ENCODE assay signal across 11 cellular contexts in genomic region chr7:43362652-43363428, GRCh38.
A peak's percentile ranks its signal among the peaks of the same experiment; 100 is the strongest.
DNase-seq lines count a peak whose midpoint lies in the region; ATAC-seq, FAIRE-seq and TF ChIP-seq lines count a peak whose summit lies in the region.
"Had no signal": no experiment of that assay in that cellular context is flagged by ENCODE, and none has a peak within 500 bp of the region (broad histone marks: within the 10 kb centered on the region; RNA-seq: fewer than 3 reads in every experiment).

No MANE protein-coding gene starts in this region.

- CTCF ChIA-PET in OCI-LY7 (lab: Charles Lee; ENCODE audit: unreplicated experiment) = no interaction called here

- H2AFZ ChIP-seq in OCI-LY7 (ENCODE audit: low read length) = no peak overlapping the region

- no TSS peak for BruUV-seq in OCI-LY7 (replicated peaks; lab: Mats Ljungman, UMichigan)

- ATAC-seq in Right ventricle myocardium superior (ENCODE audit: poor library complexity) = peak; percentile 45
- no peak for ATAC-seq in GM19452 (IDR thresholded peaks at IDR 0.05; ENCODE audit: unreplicated experiment)
- ATAC-seq in GM19455 (IDR thresholded peaks at IDR 0.05; ENCODE audit: unreplicated experiment) = no peak

- TF ChIP-seq CTCF in right atrium auricular region (IDR thresholded peaks at IDR 0.05) (no peak), OCI-LY7 (conservative IDR thresholded peaks at IDR 0.05; ENCODE audit: low read length) (no peak), fibroblast of villous mesenchyme (IDR thresholded peaks at IDR 0.05; ENCODE audit: insufficient read depth, low read depth, low read length) (no peak), prostate gland (IDR thresholded peaks at IDR 0.05) (no peak)

- H3K4me1 ChIP-seq in right atrium auricular region = no peaks in the 10 kb centered on the region
- H3K4me1 ChIP-seq in OCI-LY7 (ENCODE audit: insufficient read depth, low read length, poor library complexity, severe bottlenecking) = no peaks in the 10 kb centered on the region
- no peaks in the 10 kb centered on the region for H3K4me1 ChIP-seq in small intestine (ENCODE audit: control insufficient read depth in 2 of 2, insufficient read depth in 1 of 2, low read depth in 1 of 2, low read length in 1 of 2)
- no peaks in the 10 kb centered on the region for H3K4me1 ChIP-seq in prostate gland (replicated peaks)

- H3K4me2 ChIP-seq in OCI-LY7 (ENCODE audit: low read length) = no peak overlapping the region

- WGBS in small intestine, 3 donors = 42 to 44% (median 43%) methylated on average over 3 of the region's 3 CpGs
- 57% methylated on average over 3 of the region's 3 CpGs for WGBS in prostate gland

- no peak for FAIRE-seq in small intestine (lab: Jason Lieb, UNC)
- FAIRE-seq: frontal cortex had no signal

- H3K4me3 ChIP-seq in right atrium auricular region (no peak overlapping the region), OCI-LY7 (ENCODE audit: low read depth, low read length, poor library complexity, severe bottlenecking) (no peak overlapping the region), fibroblast of villous mesenchyme (ENCODE audit: low read depth, low read length) (no peak overlapping the region), small intestine (ENCODE audit: low read depth in 1 of 2, low read length in 2 of 2) (no peak overlapping the region), prostate gland (no peak overlapping the region)

- H3K9me3 ChIP-seq in right atrium auricular region = no peaks in the 10 kb centered on the region
- no peaks in the 10 kb centered on the region for H3K9me3 ChIP-seq in OCI-LY7 (ENCODE audit: low read length)
- H3K9me3 ChIP-seq in small intestine (ENCODE audit: control insufficient read depth, low read depth) = no peaks in the 10 kb centered on the region
- H3K9me3 ChIP-seq in prostate gland = no peaks in the 10 kb centered on the region

- no peak for TF ChIP-seq POLR2A in prostate gland (IDR thresholded peaks at IDR 0.05)

- no peaks in the 10 kb centered on the region for H3K27me3 ChIP-seq in right atrium auricular region
- H3K27me3 ChIP-seq in small intestine (ENCODE audit: control insufficient read depth in 2 of 2, insufficient read depth in 2 of 2, low read length in 2 of 2) = no peaks in the 10 kb centered on the region
- H3K27me3 ChIP-seq in prostate gland (replicated peaks; ENCODE audit: insufficient read depth) = no peaks in the 10 kb centered on the region

- no peaks in the 10 kb centered on the region for H3K36me3 ChIP-seq in right atrium auricular region
- no peaks in the 10 kb centered on the region for H3K36me3 ChIP-seq in OCI-LY7 (ENCODE audit: insufficient read depth, low read length)
- no peaks in the 10 kb centered on the region for H3K36me3 ChIP-seq in small intestine (ENCODE audit: control insufficient read depth in 2 of 2, insufficient read depth in 2 of 2, low read length in 2 of 2)
- no peaks in the 10 kb centered on the region for H3K36me3 ChIP-seq in prostate gland

- H3K27ac ChIP-seq in right atrium auricular region = no peak overlapping the region
- no peak overlapping the region for H3K27ac ChIP-seq in OCI-LY7 (ENCODE audit: low read depth, low read length, poor library complexity, severe bottlenecking)
- no peak overlapping the region for H3K27ac ChIP-seq in small intestine (ENCODE audit: low read depth in 1 of 2, low read length in 1 of 2)
- H3K27ac ChIP-seq in prostate gland = no peak overlapping the region

- H4K20me1 ChIP-seq in OCI-LY7 (ENCODE audit: insufficient read depth, low read length) = no peaks in the 10 kb centered on the region

- POLR2A ChIA-PET in OCI-LY7 (lab: Charles Lee) = no interaction called here

- intact Hi-C loops in Right ventricle myocardium superior (cut with DNase I) = no loop called here
- intact Hi-C loops in OCI-LY7 (cut with micrococcal nuclease; ENCODE audit: unreplicated experiment) = no loop called here
- intact Hi-C loops in prostate gland (cut with DNase I) = no loop called here

- DNase-seq in Right ventricle myocardium superior (no peak), right atrium auricular region (ENCODE audit: low spot score) (no peak), OCI-LY7 (ENCODE audit: low spot score) (peak; percentile 5), fibroblast of villous mesenchyme (ENCODE audit: low read depth) (peak; percentile 73), small intestine (no peak), prostate gland (ENCODE audit: low spot score) (no peak)
- DNase-seq: activated CD8-positive, alpha-beta memory T cell treated with anti-CD3 and anti-CD28 coated beads for 24 hours; Kasumi-1 had no signal

- no peaks in the 10 kb centered on the region for H3K9me2 ChIP-seq in OCI-LY7 (ENCODE audit: insufficient read depth, low read length)

- H3K79me2 ChIP-seq in OCI-LY7 (ENCODE audit: insufficient read depth, low read depth, low read length) = no peaks in the 10 kb centered on the region; the same call in 1 of the 2 replicates

Comparison
In these comparisons a context has a peak if more than half of its experiments do, and no peak if none do; other contexts are left out.
1. DNase-seq: peak in OCI-LY7 (single experiment) and fibroblast of villous mesenchyme (single experiment); none in Right ventricle myocardium superior (single experiment), right atrium auricular region (single experiment), small intestine (single experiment) and prostate gland (single experiment).